Comparison of ENCODE assay signal across 1 cellular context in genomic region chr3:150787741-150788370, GRCh38.
TF ChIP-seq lines count a peak whose summit lies in the region.

No MANE protein-coding gene starts in this region.

TF ChIP-seq in K562, 482 proteins besides CTCF, POLR2A, EP300 and RAD21 (continued from another document and continues in another):
- TF ChIP-seq ARID4B (CRISPR knock-in tag; IDR thresholded peaks at IDR 0.05) = no peak
- no peak for TF ChIP-seq TCF15 (CRISPR knock-in tag; IDR thresholded peaks at IDR 0.05)
- TF ChIP-seq CBX3 (IDR thresholded peaks at IDR 0.05; ENCODE audit: borderline replicate concordance in 1 of 2, low read length in 2 of 2) = no peak
- TF ChIP-seq CBX5 (IDR thresholded peaks at IDR 0.05; ENCODE audit: borderline replicate concordance, low read depth) = no peak
- peak; percentile 17; the same call in 1 of the 2 replicates for TF ChIP-seq MAFK (IDR thresholded peaks at IDR 0.05; ENCODE audit: low read length)
- no peak for TF ChIP-seq ZSCAN29 (IDR thresholded peaks at IDR 0.05)
- TF ChIP-seq ZNF431 (CRISPR knock-in tag; IDR thresholded peaks at IDR 0.05) = no peak
- TF ChIP-seq ZNF347 (CRISPR knock-in tag; IDR thresholded peaks at IDR 0.05; ENCODE audit: low read depth) = no peak
- no peak for TF ChIP-seq FOXA3 (CRISPR knock-in tag; conservative IDR thresholded peaks at IDR 0.05 in 1 of 2, IDR thresholded peaks at IDR 0.05 in 1 of 2)
- TF ChIP-seq NFATC3 (IDR thresholded peaks at IDR 0.05) = no peak
- no peak for TF ChIP-seq FIP1L1 (IDR thresholded peaks at IDR 0.05; ENCODE audit: low read depth, low read length, poor library complexity, severe bottlenecking)
- 0 out of 2 replicates have a peak, but pooled peaks have one; percentile 45 for TF ChIP-seq DPF2 (IDR thresholded peaks at IDR 0.05)
- TF ChIP-seq, protein P1, sequence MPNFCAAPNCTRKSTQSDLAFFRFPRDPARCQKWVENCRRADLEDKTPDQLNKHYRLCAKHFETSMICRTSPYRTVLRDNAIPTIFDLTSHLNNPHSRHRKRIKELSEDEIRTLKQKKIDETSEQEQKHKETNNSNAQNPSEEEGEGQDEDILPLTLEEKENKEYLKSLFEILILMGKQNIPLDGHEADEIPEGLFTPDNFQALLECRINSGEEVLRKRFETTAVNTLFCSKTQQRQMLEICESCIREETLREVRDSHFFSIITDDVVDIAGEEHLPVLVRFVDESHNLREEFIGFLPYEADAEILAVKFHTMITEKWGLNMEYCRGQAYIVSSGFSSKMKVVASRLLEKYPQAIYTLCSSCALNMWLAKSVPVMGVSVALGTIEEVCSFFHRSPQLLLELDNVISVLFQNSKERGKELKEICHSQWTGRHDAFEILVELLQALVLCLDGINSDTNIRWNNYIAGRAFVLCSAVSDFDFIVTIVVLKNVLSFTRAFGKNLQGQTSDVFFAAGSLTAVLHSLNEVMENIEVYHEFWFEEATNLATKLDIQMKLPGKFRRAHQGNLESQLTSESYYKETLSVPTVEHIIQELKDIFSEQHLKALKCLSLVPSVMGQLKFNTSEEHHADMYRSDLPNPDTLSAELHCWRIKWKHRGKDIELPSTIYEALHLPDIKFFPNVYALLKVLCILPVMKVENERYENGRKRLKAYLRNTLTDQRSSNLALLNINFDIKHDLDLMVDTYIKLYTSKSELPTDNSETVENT (CRISPR knock-in tag; IDR thresholded peaks at IDR 0.05) = no peak
- TF ChIP-seq RBBP5 (IDR thresholded peaks at IDR 0.05; ENCODE audit: borderline replicate concordance, insufficient read depth, low read length, poor library complexity, severe bottlenecking) = no peak
- peak; percentile 28; the same call in 1 of the 2 replicates for TF ChIP-seq RAD51 (IDR thresholded peaks at IDR 0.05; ENCODE audit: borderline replicate concordance, low read depth)
- TF ChIP-seq, protein P2, sequence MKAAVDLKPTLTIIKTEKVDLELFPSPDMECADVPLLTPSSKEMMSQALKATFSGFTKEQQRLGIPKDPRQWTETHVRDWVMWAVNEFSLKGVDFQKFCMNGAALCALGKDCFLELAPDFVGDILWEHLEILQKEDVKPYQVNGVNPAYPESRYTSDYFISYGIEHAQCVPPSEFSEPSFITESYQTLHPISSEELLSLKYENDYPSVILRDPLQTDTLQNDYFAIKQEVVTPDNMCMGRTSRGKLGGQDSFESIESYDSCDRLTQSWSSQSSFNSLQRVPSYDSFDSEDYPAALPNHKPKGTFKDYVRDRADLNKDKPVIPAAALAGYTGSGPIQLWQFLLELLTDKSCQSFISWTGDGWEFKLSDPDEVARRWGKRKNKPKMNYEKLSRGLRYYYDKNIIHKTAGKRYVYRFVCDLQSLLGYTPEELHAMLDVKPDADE (conservative IDR thresholded peaks at IDR 0.05; ENCODE audit: control insufficient read depth, low read depth, low read length) = no peak
- no peak for TF ChIP-seq SREBF1 (IDR thresholded peaks at IDR 0.05; ENCODE audit: borderline replicate concordance, low read depth, low read length)
- no peak for TF ChIP-seq PTTG1 (tag; IDR thresholded peaks at IDR 0.05; ENCODE audit: low read depth)
- no peak for TF ChIP-seq FOSL1 (tag; conservative IDR thresholded peaks at IDR 0.05)
- 0 out of 2 replicates have a peak, but pooled peaks have one; percentile 52 for TF ChIP-seq MTA3 (IDR thresholded peaks at IDR 0.05; ENCODE audit: borderline replicate concordance)
- no peak for TF ChIP-seq EZH2 (IDR thresholded peaks at IDR 0.05; ENCODE audit: borderline replicate concordance, low read depth, low read length)
- TF ChIP-seq NR2C1 (IDR thresholded peaks at IDR 0.05) = no peak
- TF ChIP-seq NR2C1 (tag; IDR thresholded peaks at IDR 0.05) = no peak
- no peak for TF ChIP-seq RNF219 (CRISPR knock-in tag; IDR thresholded peaks at IDR 0.05)
- TF ChIP-seq CHCHD3 (CRISPR knock-in tag; IDR thresholded peaks at IDR 0.05) = no peak
- TF ChIP-seq ELK1 (CRISPR knock-in tag; IDR thresholded peaks at IDR 0.05) = no peak
- TF ChIP-seq TBP (optimal IDR thresholded peaks at IDR 0.05; ENCODE audit: low read depth, low read length) = no peak
- TF ChIP-seq CREM (IDR thresholded peaks at IDR 0.05; ENCODE audit: low read depth) = peak; percentile 58
- TF ChIP-seq MAFG (tag; conservative IDR thresholded peaks at IDR 0.05) = no peak
- TF ChIP-seq SNIP1 (IDR thresholded peaks at IDR 0.05; ENCODE audit: low read depth) = no peak
- no peak for TF ChIP-seq FOXA1 (IDR thresholded peaks at IDR 0.05; ENCODE audit: borderline replicate concordance)
- TF ChIP-seq C11orf30 (IDR thresholded peaks at IDR 0.05; ENCODE audit: low read depth) = no peak
- TF ChIP-seq FOXO4 (CRISPR knock-in tag; IDR thresholded peaks at IDR 0.05) = no peak
- TF ChIP-seq RBM39 (optimal IDR thresholded peaks at IDR 0.05; ENCODE audit: low read depth, low read length) = no peak
- no peak for TF ChIP-seq ZNF217 (CRISPR knock-in tag; IDR thresholded peaks at IDR 0.05)
- TF ChIP-seq BRD4 (IDR thresholded peaks at IDR 0.05) = no peak
- TF ChIP-seq, protein P3, sequence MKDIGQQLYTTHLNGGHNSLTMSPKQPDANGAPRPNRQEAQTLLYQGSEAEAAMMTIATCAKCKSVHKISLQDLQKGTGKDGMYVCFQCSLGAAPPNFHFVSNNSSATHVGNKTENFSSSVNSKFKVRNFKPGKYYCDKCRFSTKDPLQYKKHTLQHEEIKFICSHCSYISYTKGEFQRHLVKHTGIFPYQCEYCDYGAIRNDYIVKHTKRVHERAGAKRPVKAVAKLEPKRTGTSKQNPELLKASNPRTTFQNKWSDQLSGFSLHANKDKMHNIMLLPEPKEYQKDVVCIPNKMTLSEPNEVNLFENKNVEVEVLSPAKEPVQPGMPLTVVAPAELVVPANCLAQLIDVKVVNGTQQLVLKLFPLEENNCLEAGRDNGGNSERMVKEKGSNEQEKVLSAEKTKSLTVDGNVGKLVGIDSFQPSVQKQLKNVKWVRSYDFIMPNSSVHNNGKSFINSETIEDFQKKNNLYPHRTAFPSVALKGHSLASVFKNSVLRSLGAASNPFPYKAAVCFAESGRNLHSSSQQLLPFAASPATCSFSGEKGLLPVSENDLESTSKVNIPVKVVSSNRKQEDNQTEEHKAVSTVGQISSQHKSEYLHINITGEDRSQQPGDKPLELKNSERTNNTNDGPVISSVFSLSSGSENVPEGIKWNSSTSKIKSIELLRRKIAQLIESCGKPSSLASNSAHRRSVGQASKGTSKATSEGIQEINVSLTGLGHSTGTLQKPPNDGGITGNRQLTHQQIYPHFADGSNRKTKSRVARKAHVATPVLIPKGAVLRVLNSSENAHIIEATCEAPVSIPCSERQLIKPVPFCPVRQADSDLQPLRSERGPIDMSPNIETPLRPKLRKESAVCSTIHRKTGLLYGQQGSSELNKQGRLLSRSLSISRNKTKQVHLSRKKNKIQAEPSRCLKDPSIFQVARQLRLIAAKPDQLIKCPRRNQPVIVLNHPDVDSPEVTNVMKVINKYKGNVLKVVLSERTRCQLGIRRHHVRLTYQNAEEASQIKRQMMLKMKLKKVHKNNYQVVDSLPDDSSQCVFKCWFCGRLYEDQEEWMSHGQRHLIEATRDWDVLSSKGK (CRISPR knock-in tag; IDR thresholded peaks at IDR 0.05) = no peak
- no peak for TF ChIP-seq ZNF224 (CRISPR knock-in tag; IDR thresholded peaks at IDR 0.05)
- TF ChIP-seq NFXL1 (CRISPR knock-in tag; IDR thresholded peaks at IDR 0.05) = no peak
- no peak for TF ChIP-seq FOXP1 (CRISPR knock-in tag; IDR thresholded peaks at IDR 0.05)
- no peak for TF ChIP-seq STAG1 (CRISPR knock-in tag; IDR thresholded peaks at IDR 0.05; ENCODE audit: borderline replicate concordance)
- TF ChIP-seq ZKSCAN3 (CRISPR knock-in tag; IDR thresholded peaks at IDR 0.05) = no peak
- TF ChIP-seq, protein P4, sequence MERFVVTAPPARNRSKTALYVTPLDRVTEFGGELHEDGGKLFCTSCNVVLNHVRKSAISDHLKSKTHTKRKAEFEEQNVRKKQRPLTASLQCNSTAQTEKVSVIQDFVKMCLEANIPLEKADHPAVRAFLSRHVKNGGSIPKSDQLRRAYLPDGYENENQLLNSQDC (CRISPR knock-in tag; IDR thresholded peaks at IDR 0.05) = no peak
- TF ChIP-seq, protein P5, sequence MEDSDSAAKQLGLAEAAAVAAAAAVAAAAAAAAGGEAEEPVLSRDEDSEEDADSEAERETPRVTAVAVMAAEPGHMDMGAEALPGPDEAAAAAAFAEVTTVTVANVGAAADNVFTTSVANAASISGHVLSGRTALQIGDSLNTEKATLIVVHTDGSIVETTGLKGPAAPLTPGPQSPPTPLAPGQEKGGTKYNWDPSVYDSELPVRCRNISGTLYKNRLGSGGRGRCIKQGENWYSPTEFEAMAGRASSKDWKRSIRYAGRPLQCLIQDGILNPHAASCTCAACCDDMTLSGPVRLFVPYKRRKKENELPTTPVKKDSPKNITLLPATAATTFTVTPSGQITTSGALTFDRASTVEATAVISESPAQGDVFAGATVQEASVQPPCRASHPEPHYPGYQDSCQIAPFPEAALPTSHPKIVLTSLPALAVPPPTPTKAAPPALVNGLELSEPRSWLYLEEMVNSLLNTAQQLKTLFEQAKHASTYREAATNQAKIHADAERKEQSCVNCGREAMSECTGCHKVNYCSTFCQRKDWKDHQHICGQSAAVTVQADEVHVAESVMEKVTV (CRISPR knock-in tag; IDR thresholded peaks at IDR 0.05) = peak; percentile 56; the same call in 1 of the 2 replicates
- TF ChIP-seq ZNF511 (CRISPR knock-in tag; IDR thresholded peaks at IDR 0.05) = no peak
- no peak for TF ChIP-seq BMI1 (IDR thresholded peaks at IDR 0.05; ENCODE audit: low read length)
